In the genomic region with DNA sequence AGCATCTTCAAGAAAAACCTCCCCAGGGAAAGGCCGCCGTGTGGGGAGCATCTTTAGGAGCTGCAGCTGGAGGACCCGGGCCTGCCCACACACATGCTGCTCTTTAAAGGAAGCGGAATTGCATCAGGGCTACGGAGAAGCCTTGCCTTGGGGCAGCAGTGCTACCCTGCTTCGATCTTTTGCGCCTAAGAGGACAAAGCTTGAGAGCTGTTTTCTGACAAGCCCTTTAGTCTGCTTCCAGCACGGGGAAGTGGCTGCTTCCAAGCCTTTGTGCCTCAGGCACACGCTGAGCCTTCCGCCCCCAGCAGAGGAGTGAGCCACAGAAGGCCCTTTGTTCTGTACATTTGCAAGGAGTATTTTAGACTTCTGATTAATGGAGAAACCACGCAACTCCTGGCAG, we compare ENCODE assay signal across 8 cellular contexts. TPM values are rescaled to one million over a fixed set of nuclear protein-coding genes. Genes with fewer than 3 reads are reported as not detected.
DNase-seq lines count a peak whose midpoint lies in the region; ATAC-seq and TF ChIP-seq lines count a peak whose summit lies in the region.

No MANE protein-coding gene starts in this region.

- no peaks in the 10 kb centered on the region for H3K9me3 Mint-ChIP-seq in endodermal cell
- no peaks in the 10 kb centered on the region for H3K9me3 Mint-ChIP-seq in nephron

- no peaks in the 10 kb centered on the region for H3K9me3 ChIP-seq in endodermal cell (ENCODE audit: control insufficient read depth, low read length)

- peak overlapping the region; percentile 97 for H3K27ac ChIP-seq in endodermal cell (ENCODE audit: low read depth, low read length)

- H3K27me3 Mint-ChIP-seq in endodermal cell (ENCODE audit: insufficient read depth) = no peaks in the 10 kb centered on the region
- no peaks in the 10 kb centered on the region for H3K27me3 Mint-ChIP-seq in nephron (ENCODE audit: low read depth)

- no peak for ATAC-seq in left colon
- ATAC-seq in GM21825 (IDR thresholded peaks at IDR 0.05; ENCODE audit: unreplicated experiment) = no peak

- no peaks in the 10 kb centered on the region for H3K4me1 ChIP-seq in endodermal cell (ENCODE audit: control insufficient read depth, insufficient read depth, low read length)

- TF ChIP-seq CTCF in endodermal cell (conservative IDR thresholded peaks at IDR 0.05) (no peak), nephron (IDR thresholded peaks at IDR 0.05; ENCODE audit: unreplicated experiment in 3 of 3) (no peak), GM13977 (IDR thresholded peaks at IDR 0.05; ENCODE audit: extremely low read depth, insufficient read depth, missing control alignments) (no peak)

- H3K4me3 Mint-ChIP-seq in endodermal cell (no peak overlapping the region), nephron (peak overlapping the region in 2 of 3 experiments; percentile 16 to 28)

- no peak overlapping the region for H3K27ac Mint-ChIP-seq in endodermal cell
- H3K27ac Mint-ChIP-seq in nephron = peak overlapping the region; percentile 83 to 96 (median 93)

- H3K4me1 Mint-ChIP-seq in endodermal cell = peaks cover 5% of the 10 kb centered on the region
- peaks cover 22% of the 10 kb centered on the region for H3K4me1 Mint-ChIP-seq in nephron

- no peak overlapping the region for H3K4me3 ChIP-seq in endodermal cell (ENCODE audit: low read length)

- DNase-seq in Daoy (ENCODE audit: low read depth) (peak; percentile 95), NCI-H524 (lab: John Stamatoyannopoulos, UW) (peak; percentile 70 to 86), endodermal cell (no peak), left colon (no peak), GM13977 (ENCODE audit: low spot score) (no peak)
- no peak for DNase-seq in stimulated activated naive CD4-positive, alpha-beta T cell treated with Interleukin-2 at 50 U/mL for 16 hours (lab: John Stamatoyannopoulos, UW)

- no peaks in the 10 kb centered on the region for H3K27me3 ChIP-seq in endodermal cell (ENCODE audit: control insufficient read depth, insufficient read depth, low read length, poor library complexity, severe bottlenecking)

- peaks cover 5% of the 10 kb centered on the region for H3K36me3 ChIP-seq in endodermal cell (ENCODE audit: control insufficient read depth, insufficient read depth, low read length)

- WGBS in endodermal cell (ENCODE audit: insufficient coverage in 1 of 2, insufficient read length in 1 of 2), 2 experiments = 48 to 72% methylated on average over 7 to 9 of the region's 11 CpGs

- in situ Hi-C loops in GM13977 (cut with MboI; ENCODE audit: low pct_unique_long_range_greater_than_20kb, low sequenced_read_pairs, unreplicated experiment) = no loop called here

- H3K9ac ChIP-seq in endodermal cell (ENCODE audit: extremely low read depth, low read length, poor library complexity, severe bottlenecking) = no peak overlapping the region

- H3K36me3 Mint-ChIP-seq in endodermal cell (ENCODE audit: low read depth) = peaks cover 7% of the 10 kb centered on the region
- H3K36me3 Mint-ChIP-seq in nephron (ENCODE audit: low read depth) = peaks cover 16% of the 10 kb centered on the region

- intact Hi-C loops in left colon (cut with DNase I, micrococcal nuclease) = no loop called here

RNA-seq across cellular contexts. Expression of a gene that starts 31.5 kb away (rescaled TPM):
- total RNA-seq in Daoy (2014; rRNA removed; shearing (Covaris generic)) = 29.4 and 48.2 TPM in 2 replicates
- 10 to 100 TPM; 30.1 to 39.8 TPM for total RNA-seq in endodermal cell
- 34.9 TPM for polyA plus RNA-seq in endodermal cell (2013, experiment 1 of 2)
- polyA plus RNA-seq in endodermal cell (2013, experiment 2 of 2) = 38.8 TPM
- total RNA-seq in left colon = 10 to 100 TPM; 27.4 to 33.4 TPM

RNA-seq across cellular contexts. Expression of a gene that starts 31.8 kb away (rescaled TPM):
- 23.5 and 28.6 TPM in 2 replicates for total RNA-seq in Daoy (2014; rRNA removed; shearing (Covaris generic))
- total RNA-seq in endodermal cell = 10 to 100 TPM; 27.6 to 28.1 TPM
- 20.2 TPM for polyA plus RNA-seq in endodermal cell (2013, experiment 1 of 2)
- polyA plus RNA-seq in endodermal cell (2013, experiment 2 of 2) = 20.5 TPM
- 10 to 100 TPM; 27.0 to 29.9 TPM for total RNA-seq in left colon

RNA-seq across cellular contexts. Expression of a gene that starts 34.7 kb away (rescaled TPM):
- 178 and 244 TPM in 2 replicates for total RNA-seq in Daoy (2014; rRNA removed; shearing (Covaris generic))
- total RNA-seq in endodermal cell = 100 to 1,000 TPM; 170 to 178 TPM
- 204 TPM for polyA plus RNA-seq in endodermal cell (2013, experiment 1 of 2)
- polyA plus RNA-seq in endodermal cell (2013, experiment 2 of 2) = 188 TPM
- total RNA-seq in left colon = 10 to 100 TPM; 83.6 to 88.0 TPM

Comparison
In these comparisons a context has a peak if more than half of its experiments do, and no peak if none do; other contexts are left out.
1. DNase-seq: peak in Daoy (single experiment) and NCI-H524 (2 of 2); none in endodermal cell (single experiment), stimulated activated naive CD4-positive, alpha-beta T cell treated with Interleukin-2 at 50 U/mL for 16 hours (single experiment), left colon (0 of 2) and GM13977 (single experiment).